Comparison of ENCODE assay signal across 1 cellular context in genomic region chr6:107246972-107247615, GRCh38.
A peak's percentile ranks its signal among the peaks of the same experiment; 100 is the strongest.
TF ChIP-seq lines count a peak whose summit lies in the region.

No MANE protein-coding gene starts in this region.

TF ChIP-seq in HEK293, 187 proteins besides CTCF, POLR2A, EP300 and RAD21 (continued from another document):
- TF ChIP-seq ZNF639 (tag by site-specific recombination; IDR thresholded peaks at IDR 0.05) (no peak), ZNF23 (tag by site-specific recombination; IDR thresholded peaks at IDR 0.05; ENCODE audit: borderline replicate concordance) (no peak), ZNF311 (tag by site-specific recombination; IDR thresholded peaks at IDR 0.05; ENCODE audit: borderline replicate concordance) (no peak), ZNF837 (tag by site-specific recombination; IDR thresholded peaks at IDR 0.05) (no peak), PRDM10 (tag by site-specific recombination; IDR thresholded peaks at IDR 0.05) (peak; percentile 74), FEZF1 (tag by site-specific recombination; IDR thresholded peaks at IDR 0.05) (peak; percentile 53), ZBTB17 (tag by site-specific recombination; IDR thresholded peaks at IDR 0.05) (peak; percentile 74), ZNF404 (tag by site-specific recombination; IDR thresholded peaks at IDR 0.05) (no peak), ZNF473 (tag by site-specific recombination; IDR thresholded peaks at IDR 0.05) (no peak)
